In the genomic region with DNA sequence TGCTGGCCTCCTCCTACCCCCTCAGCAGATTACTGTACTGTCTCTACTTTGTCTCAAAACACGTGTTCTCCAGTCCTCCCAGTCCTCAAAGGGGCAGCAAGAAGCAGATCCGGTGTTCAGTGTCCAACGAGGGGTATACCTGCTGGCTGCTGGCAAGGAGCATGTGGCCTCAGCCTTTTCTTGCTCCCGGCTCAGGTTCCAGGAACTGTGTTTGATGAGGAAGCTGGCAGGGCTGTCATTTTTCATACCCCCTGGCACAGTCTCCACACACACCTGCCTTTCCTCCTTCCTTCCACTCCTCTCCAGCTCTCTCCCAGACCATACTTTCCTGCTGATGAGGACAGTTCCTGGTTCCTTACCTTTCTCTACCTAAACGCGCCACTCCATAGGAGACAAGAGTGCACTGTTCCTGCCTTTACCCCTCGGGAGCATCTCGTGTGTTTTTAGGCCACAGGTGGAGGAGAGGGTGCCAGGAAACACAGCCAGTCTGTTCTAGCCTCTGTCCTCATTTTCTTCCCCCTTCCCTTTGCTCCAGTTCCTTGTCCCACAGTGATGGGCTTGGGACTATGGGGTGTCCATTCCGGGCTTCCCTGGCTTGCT, we compare ENCODE assay signal across 13 cellular contexts.
DNase-seq lines count a peak whose midpoint lies in the region; ATAC-seq and TF ChIP-seq lines count a peak whose summit lies in the region.
"Had no signal": no experiment of that assay in that cellular context is flagged by ENCODE, and none has a peak within 500 bp of the region (broad histone marks: within the 10 kb centered on the region; RNA-seq: fewer than 3 reads in every experiment).

No MANE protein-coding gene starts in this region.

- no peak overlapping the region for H3K4me3 ChIP-seq in prostate gland

- intact Hi-C loops in prostate gland (cut with DNase I), result loop anchor here (5.0 to 10.0 kb wide), 2 partner anchors 129 to 311 kb away; a partner anchor contains a TSS

- H3K27ac ChIP-seq in prostate gland, result peak overlapping the region; percentile 71 to 77
- H3K27ac ChIP-seq: HL-60, neutrophil, WERI-Rb-1 had no signal

- peak overlapping the region; percentile 49 for H3K27ac Mint-ChIP-seq in chondrocyte (ENCODE audit: unreplicated experiment)

- H3K9me3 ChIP-seq in prostate gland, result no peaks in the 10 kb centered on the region
- H3K9me3 ChIP-seq: neutrophil had no signal

- H3K4me1 ChIP-seq in prostate gland (replicated peaks), result peaks cover 12% of the 10 kb centered on the region

- H3K36me3 Mint-ChIP-seq in chondrocyte (ENCODE audit: low read depth), result peaks cover 19% of the 10 kb centered on the region

- peaks cover 6% of the 10 kb centered on the region for H3K4me1 Mint-ChIP-seq in chondrocyte (ENCODE audit: low read depth)

- H3K9me3 Mint-ChIP-seq in chondrocyte (ENCODE audit: low read depth), result no peaks in the 10 kb centered on the region

- H3K36me3 ChIP-seq in prostate gland, result peaks cover 0 to 7% of the 10 kb centered on the region in 2 donors

- no peak for ATAC-seq in GM21526 (IDR thresholded peaks at IDR 0.05; ENCODE audit: low FRiP score, unreplicated experiment)

- H3K4me3 Mint-ChIP-seq in chondrocyte (ENCODE audit: unreplicated experiment), result no peak overlapping the region

- DNase-seq in DMS79 treated with DMSO at 0.1 percent for 48 hours (lab: John Stamatoyannopoulos, UW) (peak; percentile 36), DMS79 (lab: John Stamatoyannopoulos, UW) (no peak), NCI-H1105 (lab: John Stamatoyannopoulos, UW) (peak; percentile 37), chondrocyte (ENCODE audit: low spot score) (peak; percentile 37), prostate gland (ENCODE audit: low spot score) (peak; percentile 78), cerebellar nuclear complex (lab: John Stamatoyannopoulos, UW) (no peak), iPS-NIHi11 (ENCODE audit: low spot score) (no peak)
- DNase-seq: glutamatergic neuron, NCI-H526, WERI-Rb-1 had no signal

- H3K27me3 Mint-ChIP-seq in chondrocyte (ENCODE audit: low read depth), result no peaks in the 10 kb centered on the region

- peak; percentile 8 for TF ChIP-seq POLR2A in prostate gland (IDR thresholded peaks at IDR 0.05)

- no peaks in the 10 kb centered on the region for H3K27me3 ChIP-seq in prostate gland (replicated peaks; ENCODE audit: insufficient read depth)
- H3K27me3 ChIP-seq: neutrophil had no signal

- 37% methylated on average over 9 of the region's 9 CpGs for WGBS in prostate gland

- TF ChIP-seq CTCF in chondrocyte (IDR thresholded peaks at IDR 0.05) (no peak), prostate gland (IDR thresholded peaks at IDR 0.05) (no peak)

Comparison
In these comparisons a context has a peak if more than half of its experiments do, and no peak if none do; other contexts are left out.
1. DNase-seq: peak in DMS79 treated with DMSO at 0.1 percent for 48 hours (single experiment), NCI-H1105 (single experiment), chondrocyte (single experiment) and prostate gland (single experiment); none in DMS79 (single experiment), cerebellar nuclear complex (0 of 2) and iPS-NIHi11 (single experiment).